In genomic region chr21:26845066-26845749, GRCh38 we compare ENCODE assay signal across 7 cellular contexts. TPM values are rescaled to one million over a fixed set of nuclear protein-coding genes. Genes with fewer than 3 reads are reported as not detected.
DNase-seq lines count a peak whose midpoint lies in the region; FAIRE-seq and TF ChIP-seq lines count a peak whose summit lies in the region.

Gene ADAMTS1, minus strand, starts transcription at chr21:26845409. Its CDS starts 455 bp downstream, at chr21:26844954.

- H3K79me2 ChIP-seq in astrocyte (ENCODE audit: insufficient read depth, low read length), result peaks cover 25% of the 10 kb centered on the region

- peaks cover 10% of the 10 kb centered on the region for H3K36me3 Mint-ChIP-seq in astrocyte (ENCODE audit: low read depth, unreplicated experiment)
- H3K36me3 Mint-ChIP-seq in osteocyte (ENCODE audit: unreplicated experiment), result peaks cover 15% of the 10 kb centered on the region

- FAIRE-seq in astrocyte (lab: Jason Lieb, UNC), result no peak

- intact Hi-C loops in left ventricle myocardium inferior (cut with micrococcal nuclease), result loop anchor here (5.0 kb wide), 1 partner anchor 1897 kb away; no protein-coding TSS in a partner anchor

- H3K4me1 Mint-ChIP-seq in astrocyte (ENCODE audit: low read depth, unreplicated experiment), result peaks cover 12% of the 10 kb centered on the region
- peaks cover 27% of the 10 kb centered on the region for H3K4me1 Mint-ChIP-seq in osteocyte (ENCODE audit: unreplicated experiment)

- H4K20me1 ChIP-seq in astrocyte (ENCODE audit: insufficient read depth, low read length), result peaks cover 19% of the 10 kb centered on the region

- H3K27me3 ChIP-seq in astrocyte (ENCODE audit: insufficient read depth, low read length), result peaks cover 6% of the 10 kb centered on the region
- no peaks in the 10 kb centered on the region for H3K27me3 ChIP-seq in left ventricle myocardium inferior (ENCODE audit: low read depth)

- peak within 1 kb of the TSS; percentile 90 for H3K9ac ChIP-seq in astrocyte (ENCODE audit: low read length)

- H3K9me3 Mint-ChIP-seq in astrocyte (ENCODE audit: unreplicated experiment), result no peaks in the 10 kb centered on the region
- no peaks in the 10 kb centered on the region for H3K9me3 Mint-ChIP-seq in osteocyte (ENCODE audit: unreplicated experiment)

- DNase-seq in GM04504 (ENCODE audit: low read depth), result peak; percentile 86
- DNase-seq in NCI-H446 treated with DMSO at 0.1 percent for 48 hours (lab: John Stamatoyannopoulos, UW), result peak; percentile 54
- DNase-seq in astrocyte (ENCODE audit: low read depth), result peak; percentile 62
- peak; percentile 92 for DNase-seq in left ventricle myocardium inferior
- DNase-seq in osteocyte (ENCODE audit: extremely low spot score, unreplicated experiment), result peak; percentile 96
- DNase-seq in activated gamma-delta T cell treated with Interleukin-2 at 50 U/mL for 16 hours, result no peak
- DNase-seq in NCI-H146 treated with DMSO at 0.1 percent for 48 hours (lab: John Stamatoyannopoulos, UW; ENCODE audit: unreplicated experiment), result no peak

- peak within 1 kb of the TSS; percentile 84 for H2AFZ ChIP-seq in astrocyte (ENCODE audit: low read depth, low read length)

- peak within 1 kb of the TSS; percentile 78 for H3K27ac ChIP-seq in astrocyte (ENCODE audit: low read depth, low read length)
- H3K27ac ChIP-seq in left ventricle myocardium inferior (replicated peaks), result peak within 1 kb of the TSS; percentile 99

- H3K4me3 Mint-ChIP-seq in astrocyte (ENCODE audit: unreplicated experiment) (peak within 1 kb of the TSS; percentile 97), osteocyte (ENCODE audit: unreplicated experiment) (peak within 1 kb of the TSS; percentile 90)

- TF ChIP-seq CTCF in astrocyte (IDR thresholded peaks at IDR 0.05; ENCODE audit: insufficient read depth, low read depth, low read length), result no peak
- TF ChIP-seq CTCF in left ventricle myocardium inferior (IDR thresholded peaks at IDR 0.05; ENCODE audit: borderline replicate concordance), result peak; percentile 38
- peak; percentile 19 for TF ChIP-seq CTCF in osteocyte (IDR thresholded peaks at IDR 0.05)

- H3K27ac Mint-ChIP-seq in astrocyte (ENCODE audit: unreplicated experiment) (peak within 1 kb of the TSS; percentile 97), osteocyte (ENCODE audit: unreplicated experiment) (peak within 1 kb of the TSS; percentile 95)

- H3K36me3 ChIP-seq in astrocyte (ENCODE audit: insufficient read depth, low read length) (peaks cover 7% of the 10 kb centered on the region), left ventricle myocardium inferior (peaks cover 24% of the 10 kb centered on the region)

- H3K27me3 Mint-ChIP-seq in astrocyte (ENCODE audit: low read depth, unreplicated experiment) (no peaks in the 10 kb centered on the region), osteocyte (ENCODE audit: unreplicated experiment) (no peaks in the 10 kb centered on the region)

- peak within 1 kb of the TSS; percentile 97 for H3K4me2 ChIP-seq in astrocyte (ENCODE audit: low read length)

- H3K4me3 ChIP-seq in astrocyte (ENCODE audit: insufficient read depth, low read depth, low read length) (peak within 1 kb of the TSS; percentile 86), left ventricle myocardium inferior (peak within 1 kb of the TSS; percentile 94)

- H3K9me3 ChIP-seq in astrocyte (ENCODE audit: insufficient read depth, low read depth, low read length) (no peaks in the 10 kb centered on the region), left ventricle myocardium inferior (replicated peaks) (no peaks in the 10 kb centered on the region)

- peaks cover 24% of the 10 kb centered on the region for H3K4me1 ChIP-seq in astrocyte (ENCODE audit: insufficient read depth, low read length)
- H3K4me1 ChIP-seq in left ventricle myocardium inferior, result peaks cover 86% of the 10 kb centered on the region

RNA-seq across cellular contexts. Expression of gene ADAMTS1, which starts in this region (rescaled TPM):
- total RNA-seq in astrocyte (139 and 141 TPM in 2 replicates), left ventricle myocardium inferior (56.7 TPM), osteocyte (38.0 and 40.3 TPM in 2 replicates)

Comparison
In these comparisons a context has a peak if more than half of its experiments do, and no peak if none do; other contexts are left out.
1. DNase-seq: peak in GM04504 (single experiment), NCI-H446 treated with DMSO at 0.1 percent for 48 hours (single experiment), astrocyte (single experiment), left ventricle myocardium inferior (single experiment) and osteocyte (single experiment); none in activated gamma-delta T cell treated with Interleukin-2 at 50 U/mL for 16 hours (single experiment) and NCI-H146 treated with DMSO at 0.1 percent for 48 hours (single experiment).